11 cellular contexts compared by ENCODE assay signal in the genomic region with DNA sequence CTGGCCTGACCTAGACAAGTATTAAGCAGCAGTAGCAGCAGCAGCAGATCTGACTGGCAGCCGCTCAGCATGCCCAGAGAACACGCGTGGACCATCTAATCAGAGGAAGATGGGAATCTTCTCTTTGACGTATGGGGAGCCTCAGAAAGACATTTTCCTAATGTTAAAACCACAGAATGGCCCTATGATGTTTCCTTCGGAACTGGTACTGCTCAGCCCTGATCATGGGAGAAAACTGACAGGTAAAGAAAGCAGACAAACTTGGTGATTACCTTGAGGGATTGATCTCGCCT. TPM values are rescaled to one million over a fixed set of nuclear protein-coding genes. Genes with fewer than 3 reads are reported as not detected.
DNase-seq lines count a peak whose midpoint lies in the region; ATAC-seq, FAIRE-seq and TF ChIP-seq lines count a peak whose summit lies in the region.
"Had no signal": no experiment of that assay in that cellular context is flagged by ENCODE, and none has a peak within 500 bp of the region (broad histone marks: within the 10 kb centered on the region; RNA-seq: fewer than 3 reads in every experiment).

No MANE protein-coding gene starts in this region.

- intact Hi-C loops in activated naive CD4-positive, alpha-beta T cell treated with anti-CD3 and anti-CD28 coated beads for 36 hours (cut with micrococcal nuclease): loop anchor here (1.0 kb wide), 1 partner anchor 70 kb away; no protein-coding TSS in a partner anchor

- CTCF ChIA-PET in activated naive CD4-positive, alpha-beta T cell treated with anti-CD3 and anti-CD28 coated beads for 36 hours (lab: Charles Lee): interaction anchor here (1.5 to 3.5 kb wide), 2 partner anchors 70 to 126 kb away, joined by 6 to 27 read pairs; no protein-coding TSS in a partner anchor

- H3K9ac ChIP-seq in astrocyte (ENCODE audit: low read length): no peak overlapping the region

- no peaks in the 10 kb centered on the region for H3K9me3 Mint-ChIP-seq in activated naive CD4-positive, alpha-beta T cell treated with anti-CD3 and anti-CD28 coated beads for 36 hours
- H3K9me3 Mint-ChIP-seq in HFFc6 (no peaks in the 10 kb centered on the region), astrocyte (ENCODE audit: unreplicated experiment) (no peaks in the 10 kb centered on the region), progenitor cell of endocrine pancreas (ENCODE audit: low read depth) (no peaks in the 10 kb centered on the region)

- peak; percentile 50 for TF ChIP-seq CTCF in HFFc6 (IDR thresholded peaks at IDR 0.05)
- no peak for TF ChIP-seq CTCF in astrocyte (IDR thresholded peaks at IDR 0.05; ENCODE audit: insufficient read depth, low read depth, low read length)
- no peak for TF ChIP-seq CTCF in progenitor cell of endocrine pancreas (IDR thresholded peaks at IDR 0.05; ENCODE audit: unreplicated experiment)
- TF ChIP-seq CTCF in hepatocyte (IDR thresholded peaks at IDR 0.05; ENCODE audit: poor library complexity): no peak

- H3K4me1 Mint-ChIP-seq in activated naive CD4-positive, alpha-beta T cell treated with anti-CD3 and anti-CD28 coated beads for 36 hours (ENCODE audit: low read depth): peaks cover 49% of the 10 kb centered on the region
- H3K4me1 Mint-ChIP-seq in HFFc6 (ENCODE audit: low read depth) (peaks cover 25% of the 10 kb centered on the region), astrocyte (ENCODE audit: low read depth, unreplicated experiment) (peaks cover 14% of the 10 kb centered on the region), progenitor cell of endocrine pancreas (ENCODE audit: low read depth) (peaks cover 14% of the 10 kb centered on the region)

- 85% methylated on average over 6 of the region's 6 CpGs for WGBS in hepatocyte (ENCODE audit: low lambda C conversion rate, missing lambda C conversion rate)

- H3K27ac Mint-ChIP-seq in activated naive CD4-positive, alpha-beta T cell treated with anti-CD3 and anti-CD28 coated beads for 36 hours: peak overlapping the region; percentile 71
- H3K27ac Mint-ChIP-seq in HFFc6 (peak overlapping the region; percentile 28; the same call in 1 of the 2 replicates), astrocyte (ENCODE audit: unreplicated experiment) (no peak overlapping the region), progenitor cell of endocrine pancreas (peak overlapping the region; percentile 84)

- H3K27ac ChIP-seq in astrocyte (ENCODE audit: low read depth, low read length) (no peak overlapping the region), hepatocyte (no peak overlapping the region)

- H3K4me3 Mint-ChIP-seq in activated naive CD4-positive, alpha-beta T cell treated with anti-CD3 and anti-CD28 coated beads for 36 hours: no peak overlapping the region
- no peak overlapping the region for H3K4me3 Mint-ChIP-seq in HFFc6
- peak overlapping the region; percentile 28 for H3K4me3 Mint-ChIP-seq in astrocyte (ENCODE audit: unreplicated experiment)
- H3K4me3 Mint-ChIP-seq in progenitor cell of endocrine pancreas (ENCODE audit: low read depth): peak overlapping the region; percentile 19

- FAIRE-seq in astrocyte (lab: Jason Lieb, UNC): no peak
- FAIRE-seq: bronchial epithelial cell had no signal

- H3K9me3 ChIP-seq in astrocyte (ENCODE audit: insufficient read depth, low read depth, low read length): no peaks in the 10 kb centered on the region
- no peaks in the 10 kb centered on the region for H3K9me3 ChIP-seq in hepatocyte (ENCODE audit: low read depth)
- H3K9me3 ChIP-seq: sigmoid colon, upper lobe of left lung had no signal

- H3K27me3 ChIP-seq in astrocyte (ENCODE audit: insufficient read depth, low read length) (no peaks in the 10 kb centered on the region), hepatocyte (no peaks in the 10 kb centered on the region)
- H3K27me3 ChIP-seq: sigmoid colon, upper lobe of left lung had no signal

- H3K4me3 ChIP-seq in astrocyte (ENCODE audit: insufficient read depth, low read depth, low read length) (no peak overlapping the region), hepatocyte (no peak overlapping the region)
- H3K4me3 ChIP-seq: sigmoid colon, upper lobe of left lung had no signal

- H3K4me2 ChIP-seq in astrocyte (ENCODE audit: low read length): no peak overlapping the region
- no peak overlapping the region for H3K4me2 ChIP-seq in hepatocyte

- peaks cover 51% of the 10 kb centered on the region for H3K36me3 Mint-ChIP-seq in activated naive CD4-positive, alpha-beta T cell treated with anti-CD3 and anti-CD28 coated beads for 36 hours (ENCODE audit: low read depth)
- H3K36me3 Mint-ChIP-seq in HFFc6 (ENCODE audit: low read depth) (peaks cover 52% of the 10 kb centered on the region), astrocyte (ENCODE audit: low read depth, unreplicated experiment) (peaks cover 22% of the 10 kb centered on the region), progenitor cell of endocrine pancreas (ENCODE audit: insufficient read depth) (peaks cover 30% of the 10 kb centered on the region)

- DNase-seq in activated naive CD4-positive, alpha-beta T cell treated with anti-CD3 and anti-CD28 coated beads for 36 hours: no peak
- no peak for DNase-seq in activated naive CD4-positive, alpha-beta T cell treated with Interleukin-2 at 50 U/mL for 16 hours
- no peak for DNase-seq in HFFc6
- no peak for DNase-seq in astrocyte (ENCODE audit: low read depth)
- no peak for DNase-seq in progenitor cell of endocrine pancreas (ENCODE audit: low spot score, unreplicated experiment)
- DNase-seq in EL: no peak
- DNase-seq in hepatocyte (ENCODE audit: low spot score): no peak
- DNase-seq: sigmoid colon had no signal

- H3K4me1 ChIP-seq in astrocyte (ENCODE audit: insufficient read depth, low read length) (peaks cover 18% of the 10 kb centered on the region), hepatocyte (ENCODE audit: insufficient read depth) (peaks cover 9% of the 10 kb centered on the region)

- H2AFZ ChIP-seq in astrocyte (ENCODE audit: low read depth, low read length): no peak overlapping the region
- no peak overlapping the region for H2AFZ ChIP-seq in hepatocyte

- H4K20me1 ChIP-seq in astrocyte (ENCODE audit: insufficient read depth, low read length): peaks cover 96% of the 10 kb centered on the region
- peaks cover 48% of the 10 kb centered on the region for H4K20me1 ChIP-seq in hepatocyte (ENCODE audit: insufficient read depth, poor library complexity, severe bottlenecking)

- H3K79me2 ChIP-seq in astrocyte (ENCODE audit: insufficient read depth, low read length) (peaks cover 57% of the 10 kb centered on the region), hepatocyte (peaks cover 36% of the 10 kb centered on the region)

- H3K9me2 ChIP-seq in hepatocyte (replicated peaks; ENCODE audit: insufficient read depth): no peaks in the 10 kb centered on the region

- ATAC-seq in HG03442 (IDR thresholded peaks at IDR 0.05; ENCODE audit: unreplicated experiment): no peak

- peaks cover 56% of the 10 kb centered on the region for H3K36me3 ChIP-seq in astrocyte (ENCODE audit: insufficient read depth, low read length)
- peaks cover 4% of the 10 kb centered on the region for H3K36me3 ChIP-seq in hepatocyte (replicated peaks; ENCODE audit: insufficient read depth, low read depth)

- no peaks in the 10 kb centered on the region for H3K27me3 Mint-ChIP-seq in activated naive CD4-positive, alpha-beta T cell treated with anti-CD3 and anti-CD28 coated beads for 36 hours (ENCODE audit: low read depth)
- H3K27me3 Mint-ChIP-seq in HFFc6 (ENCODE audit: insufficient read depth) (peaks cover 11% of the 10 kb centered on the region), astrocyte (ENCODE audit: low read depth, unreplicated experiment) (no peaks in the 10 kb centered on the region), progenitor cell of endocrine pancreas (no peaks in the 10 kb centered on the region)

RNA-seq across cellular contexts. Expression of gene PSMA7, which starts 6.2 kb away (rescaled TPM):
- total RNA-seq in activated naive CD4-positive, alpha-beta T cell treated with anti-CD3 and anti-CD28 coated beads for 36 hours: 100 to 1,000 TPM; 287 to 288 TPM
- 100 to 1,000 TPM; 296 to 357 (median 334) TPM for total RNA-seq in HFFc6 (2021; fragmentation: NEBNext Ultra II Directional; extraction: Animal tissue kit (Norgen Biotek cat#: 25700))
- 284 and 324 TPM in 2 replicates for total RNA-seq in astrocyte
- total RNA-seq in progenitor cell of endocrine pancreas: 221 and 234 TPM in 2 replicates
- total RNA-seq in hepatocyte: 270 and 277 TPM in 2 replicates
- 408 and 450 TPM in 2 replicates for polyA plus RNA-seq in hepatocyte

RNA-seq across cellular contexts. Expression of gene SS18L1, which starts 6.5 kb away (rescaled TPM):
- total RNA-seq in activated naive CD4-positive, alpha-beta T cell treated with anti-CD3 and anti-CD28 coated beads for 36 hours: 10 to 100 TPM; 14.5 to 18.0 TPM
- total RNA-seq in HFFc6 (2021; fragmentation: NEBNext Ultra II Directional; extraction: Animal tissue kit (Norgen Biotek cat#: 25700)): 1 to 10 TPM; 5.5 to 7.9 (median 5.9) TPM
- total RNA-seq in astrocyte (13.2 and 16.3 TPM in 2 replicates), progenitor cell of endocrine pancreas (29.8 and 32.0 TPM in 2 replicates), hepatocyte (13.0 and 14.4 TPM in 2 replicates)
- polyA plus RNA-seq in hepatocyte: 1.8 and 2.1 TPM in 2 replicates

RNA-seq across cellular contexts. Expression of gene LSM14B, which starts 14.8 kb away (rescaled TPM):
- 10 to 100 TPM; 29.6 to 33.3 TPM for total RNA-seq in activated naive CD4-positive, alpha-beta T cell treated with anti-CD3 and anti-CD28 coated beads for 36 hours
- 10 to 100 TPM; 40.4 to 42.7 (median 40.9) TPM for total RNA-seq in HFFc6 (2021; fragmentation: NEBNext Ultra II Directional; extraction: Animal tissue kit (Norgen Biotek cat#: 25700))
- total RNA-seq in astrocyte: 24.9 and 27.1 TPM in 2 replicates
- total RNA-seq in progenitor cell of endocrine pancreas: 81.1 and 84.3 TPM in 2 replicates
- total RNA-seq in hepatocyte: 32.5 and 43.1 TPM in 2 replicates
- polyA plus RNA-seq in hepatocyte: 4.8 and 7.1 TPM in 2 replicates

RNA-seq across cellular contexts. Expression of gene MTG2, which starts 45.8 kb away (rescaled TPM):
- total RNA-seq in activated naive CD4-positive, alpha-beta T cell treated with anti-CD3 and anti-CD28 coated beads for 36 hours: 10 to 100 TPM; 34.3 to 36.4 TPM
- 10 to 100 TPM; 27.9 to 33.8 (median 30.2) TPM for total RNA-seq in HFFc6 (2021; fragmentation: NEBNext Ultra II Directional; extraction: Animal tissue kit (Norgen Biotek cat#: 25700))
- total RNA-seq in astrocyte: 26.6 and 31.5 TPM in 2 replicates
- 30.4 and 31.6 TPM in 2 replicates for total RNA-seq in progenitor cell of endocrine pancreas
- 16.7 and 18.4 TPM in 2 replicates for total RNA-seq in hepatocyte
- 21.8 and 26.7 TPM in 2 replicates for polyA plus RNA-seq in hepatocyte

Comparison
In these comparisons a context has a peak if more than half of its experiments do, and no peak if none do; other contexts are left out.
1. H3K4me3 Mint-ChIP-seq: peak in astrocyte (single experiment) and progenitor cell of endocrine pancreas (single experiment); none in activated naive CD4-positive, alpha-beta T cell treated with anti-CD3 and anti-CD28 coated beads for 36 hours (single experiment) and HFFc6 (single experiment).